In the genomic region with DNA sequence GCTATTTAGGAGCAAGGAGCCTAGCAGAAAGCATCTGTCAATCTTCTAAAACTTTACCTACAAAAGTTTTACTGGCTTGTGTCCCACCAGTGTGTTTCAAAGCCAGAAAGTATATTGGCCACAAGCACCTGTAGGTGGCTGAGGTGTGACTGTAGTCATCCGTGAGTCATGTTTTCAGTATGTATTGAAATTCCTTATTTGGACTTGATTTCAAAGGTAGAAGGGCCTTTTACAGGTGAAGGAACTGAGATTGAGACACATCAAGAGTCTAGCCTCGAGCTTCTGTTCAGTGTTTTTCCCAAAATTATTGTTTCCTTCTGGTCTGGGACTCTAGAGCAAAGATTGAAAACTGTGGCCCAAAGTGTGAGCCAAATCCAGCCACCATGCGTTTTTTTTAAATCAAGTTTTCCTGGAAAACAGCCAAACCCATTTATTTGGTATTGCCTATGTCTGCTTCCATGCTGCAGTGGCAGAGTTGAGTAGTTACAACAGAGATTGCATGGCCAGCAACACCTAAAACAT, we compare ENCODE assay signal across 1 cellular context.
TF ChIP-seq lines count a peak whose summit lies in the region.

No MANE protein-coding gene starts in this region.

TF ChIP-seq in HCT116, 20 proteins besides CTCF, POLR2A, EP300 and RAD21 (continued from another document):
- TF ChIP-seq EZH2phosphoT487 (IDR thresholded peaks at IDR 0.05; ENCODE audit: borderline replicate concordance) (no peak), EGR1 (IDR thresholded peaks at IDR 0.05; ENCODE audit: low read depth) (no peak), ELF1 (IDR thresholded peaks at IDR 0.05; ENCODE audit: borderline replicate concordance, low read depth) (no peak), FOSL1 (IDR thresholded peaks at IDR 0.05; ENCODE audit: low read depth) (peak; percentile 76), MAX (IDR thresholded peaks at IDR 0.05) (no peak), SIN3A (IDR thresholded peaks at IDR 0.05; ENCODE audit: low read depth) (no peak), SP1 (IDR thresholded peaks at IDR 0.05; ENCODE audit: low read depth) (peak; percentile 46; the same call in 1 of the 2 replicates), CEBPB (IDR thresholded peaks at IDR 0.05; ENCODE audit: low read depth) (peak; percentile 41; the same call in 1 of the 2 replicates), ATF3 (IDR thresholded peaks at IDR 0.05) (no peak)
